Comparison of ENCODE assay signal across 15 cellular contexts in the genomic region with DNA sequence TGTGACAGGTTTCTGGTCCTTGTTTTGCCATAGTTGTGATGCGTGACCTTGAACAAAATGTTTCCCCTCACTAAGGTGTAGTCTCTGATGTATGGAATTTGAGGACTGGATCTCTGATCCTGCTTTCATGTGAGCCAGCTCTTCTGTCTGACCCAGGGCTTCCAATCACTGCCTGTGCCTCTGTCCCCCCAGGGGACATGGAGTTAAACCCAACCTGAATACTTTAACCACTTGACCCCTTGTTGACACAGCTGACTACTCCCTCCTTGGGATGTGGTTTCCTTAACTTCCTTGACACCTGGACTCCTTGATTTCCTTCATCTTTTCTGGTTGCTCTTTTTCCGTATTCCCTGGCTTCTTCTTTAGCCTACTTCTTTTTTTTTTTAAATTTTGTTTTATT. TPM values are rescaled to one million over a fixed set of nuclear protein-coding genes. Genes with fewer than 3 reads are reported as not detected.
DNase-seq lines count a peak whose midpoint lies in the region; ATAC-seq lines count a peak whose summit lies in the region.
"Had no signal": no experiment of that assay in that cellular context is flagged by ENCODE, and none has a peak within 500 bp of the region (broad histone marks: within the 10 kb centered on the region; RNA-seq: fewer than 3 reads in every experiment).

No MANE protein-coding gene starts in this region.

- H3K4me3 ChIP-seq in BLaER1, result no peak overlapping the region
- H3K4me3 ChIP-seq: GM23338 had no signal

- no peaks in the 10 kb centered on the region for H3K36me3 ChIP-seq in BLaER1
- H3K36me3 ChIP-seq: BE2C had no signal

- no peak overlapping the region for H3K9ac ChIP-seq in BLaER1

- H3K4me1 ChIP-seq in BLaER1, result peaks cover 7% of the 10 kb centered on the region
- H3K4me1 ChIP-seq: BE2C had no signal

- H3K4me2 ChIP-seq in BLaER1, result peak overlapping the region; percentile 28
- H3K4me2 ChIP-seq: GM23338 had no signal

- H3K9me3 ChIP-seq in BLaER1, result no peaks in the 10 kb centered on the region
- H3K9me3 ChIP-seq: BE2C had no signal

- DNase-seq in DMS79 (lab: John Stamatoyannopoulos, UW) (peak; percentile 19), NCI-H69 (lab: John Stamatoyannopoulos, UW) (peak; percentile 46), left kidney (ENCODE audit: low read depth, low spot score) (peak; percentile 60), DMS53 treated with DMSO at 0.1 percent for 48 hours (lab: John Stamatoyannopoulos, UW; ENCODE audit: unreplicated experiment) (no peak), NCI-H526 (lab: John Stamatoyannopoulos, UW) (no peak)
- DNase-seq: BE2C; CD8-positive, alpha-beta memory T cell; DMS53; EL; GDM1; H9 had no signal

- H3K27ac ChIP-seq in BLaER1, result no peak overlapping the region

- ATAC-seq in esophagus mucosa, result no peak
- ATAC-seq: GM23338, HepG2 had no signal

- no peaks in the 10 kb centered on the region for H3K27me3 ChIP-seq in BLaER1
- H3K27me3 ChIP-seq: BE2C had no signal

- H4K20me1 ChIP-seq in BLaER1, result no peaks in the 10 kb centered on the region

RNA-seq across cellular contexts. Expression of gene SSBP3, which starts 36.0 kb away (rescaled TPM):
- 39.3 TPM for total RNA-seq in esophagus mucosa

Comparison
In these comparisons a context has a peak if more than half of its experiments do, and no peak if none do; other contexts are left out.
1. DNase-seq: peak in DMS79 (single experiment), NCI-H69 (single experiment) and left kidney (single experiment); none in DMS53 treated with DMSO at 0.1 percent for 48 hours (single experiment) and NCI-H526 (0 of 2).